ENCODE assay signal across 11 cellular contexts in the genomic region with DNA sequence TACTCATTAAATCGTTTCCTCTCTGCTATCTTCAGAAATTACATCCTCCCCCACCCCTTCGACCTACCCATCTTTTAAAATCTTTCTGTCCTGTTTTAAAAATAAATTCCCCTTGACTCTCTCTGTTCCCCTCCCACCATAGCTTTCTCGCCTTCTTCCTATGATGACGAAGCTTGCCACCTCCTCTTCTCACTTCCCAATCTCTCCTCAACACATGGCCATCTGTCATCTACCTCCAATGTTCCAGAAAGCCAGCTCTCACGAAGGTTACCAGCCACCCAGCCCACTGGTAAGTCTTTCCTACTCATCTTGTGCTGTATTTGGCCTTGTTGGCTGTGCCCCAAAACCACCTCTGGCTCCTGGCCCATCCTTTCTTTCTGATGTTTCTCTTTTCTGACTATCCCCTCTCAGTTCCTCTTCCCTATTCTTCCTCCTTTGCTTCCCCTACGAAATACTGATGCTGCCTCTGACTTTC.
DNase-seq lines count a peak whose midpoint lies in the region; ATAC-seq and TF ChIP-seq lines count a peak whose summit lies in the region.
"Had no signal": no experiment of that assay in that cellular context is flagged by ENCODE, and none has a peak within 500 bp of the region (broad histone marks: within the 10 kb centered on the region; RNA-seq: fewer than 3 reads in every experiment).

No MANE protein-coding gene starts in this region.

- H3K27me3 ChIP-seq in parathyroid adenoma (ENCODE audit: control insufficient read depth, insufficient read depth, low read length) = no peaks in the 10 kb centered on the region

- TF ChIP-seq CTCF in parathyroid adenoma (IDR thresholded peaks at IDR 0.05) = no peak

- H3K4me2 ChIP-seq in parathyroid adenoma (ENCODE audit: low read length) = no peak overlapping the region

- H3K79me2 ChIP-seq in parathyroid adenoma = no peaks in the 10 kb centered on the region

- H2AFZ ChIP-seq in parathyroid adenoma = peak overlapping the region; percentile 17

- peaks cover 4% of the 10 kb centered on the region for H3K4me1 ChIP-seq in parathyroid adenoma

- no peaks in the 10 kb centered on the region for H3K36me3 ChIP-seq in parathyroid adenoma (ENCODE audit: control insufficient read depth, insufficient read depth, low read length)

- H3K27ac ChIP-seq in parathyroid adenoma = no peak overlapping the region

- DNase-seq in RPMI7951 (ENCODE audit: low read depth) (peak; percentile 70), left lobe of liver (ENCODE audit: low spot score) (no peak), NCI-H1930 (lab: John Stamatoyannopoulos, UW) (no peak), DMS114 treated with DMSO at 0.1 percent for 48 hours (lab: John Stamatoyannopoulos, UW; ENCODE audit: unreplicated experiment) (no peak)
- DNase-seq: activated CD4-positive, alpha-beta T cell treated with anti-CD3 and anti-CD28 coated beads, Interleukin-2, amount 10 ng/mL, durations not matched to agents 7 days and 5 days; NK-92 treated with Interleukin-12 subunit alpha and Interleukin-12 subunit beta, amount 100 ng/mL, for 24 hours; retina had no signal

- no peak overlapping the region for H3K9ac ChIP-seq in parathyroid adenoma

- peak; percentile 53 for ATAC-seq in GM19023 (IDR thresholded peaks at IDR 0.05; ENCODE audit: unreplicated experiment)
- peak; percentile 64 for ATAC-seq in HG02798 (IDR thresholded peaks at IDR 0.05; ENCODE audit: poor library complexity, unreplicated experiment)
- no peak for ATAC-seq in GM18519 (IDR thresholded peaks at IDR 0.05; ENCODE audit: low FRiP score, unreplicated experiment)
- ATAC-seq in left lobe of liver = no peak

- H3K4me3 ChIP-seq in parathyroid adenoma (ENCODE audit: low read depth, low read length) = no peak overlapping the region

- H3K9me3 ChIP-seq in parathyroid adenoma (ENCODE audit: control insufficient read depth, low read length) = no peaks in the 10 kb centered on the region

Comparison
In these comparisons a context has a peak if more than half of its experiments do, and no peak if none do; other contexts are left out.
1. ATAC-seq: peak in GM19023 (single experiment) and HG02798 (single experiment); none in GM18519 (single experiment) and left lobe of liver (single experiment).